ENCODE assay signal across 17 cellular contexts in genomic region chr2:188776634-188777033, GRCh38.
DNase-seq lines count a peak whose midpoint lies in the region; ATAC-seq, FAIRE-seq and TF ChIP-seq lines count a peak whose summit lies in the region.
"Had no signal": no experiment of that assay in that cellular context is flagged by ENCODE, and none has a peak within 500 bp of the region (broad histone marks: within the 10 kb centered on the region; RNA-seq: fewer than 3 reads in every experiment).

No MANE protein-coding gene starts in this region.

- H3K4me1 ChIP-seq in smooth muscle cell (ENCODE audit: low read depth), result peaks cover 12% of the 10 kb centered on the region
- H3K4me1 ChIP-seq: upper lobe of right lung had no signal

- no peak for DNase-seq in H54 (ENCODE audit: insufficient read length, low spot score)
- DNase-seq in fibroblast of pulmonary artery (ENCODE audit: low read depth), result peak; percentile 81
- DNase-seq in smooth muscle cell (lab: John Stamatoyannopoulos, UW; ENCODE audit: unreplicated experiment), result no peak
- DNase-seq in lower leg skin (ENCODE audit: low spot score in 2 of 2), result no peak
- no peak for DNase-seq in activated naive CD4-positive, alpha-beta T cell treated with Interleukin-2 at 50 U/mL for 16 hours
- DNase-seq: activated naive CD4-positive, alpha-beta T cell treated with anti-CD3 and anti-CD28 coated beads for 36 hours; hypothalamus; naive thymus-derived CD4-positive, alpha-beta T cell; NCI-H510A treated with DMSO at 0.1 percent for 48 hours; OCI-M1; upper lobe of right lung; WERI-Rb-1 had no signal

- intact Hi-C loops in lower leg skin (cut with DNase I; ENCODE audit: low total_unique reads), result no loop called here

- peaks cover 8% of the 10 kb centered on the region for H3K79me2 ChIP-seq in smooth muscle cell (ENCODE audit: low read depth)

- H3K4me2 ChIP-seq in smooth muscle cell, result peak overlapping the region; percentile 25

- TF ChIP-seq CTCF in fibroblast of pulmonary artery (IDR thresholded peaks at IDR 0.05; ENCODE audit: low read length, missing control alignments) (no peak), smooth muscle cell (IDR thresholded peaks at IDR 0.05; ENCODE audit: borderline replicate concordance, insufficient read depth, poor library complexity, severe bottlenecking) (no peak), lower leg skin (IDR thresholded peaks at IDR 0.05) (no peak)

- peak overlapping the region; percentile 63 for H3K27ac ChIP-seq in smooth muscle cell (ENCODE audit: low read depth)
- H3K27ac ChIP-seq: upper lobe of right lung, WERI-Rb-1 had no signal

- no peaks in the 10 kb centered on the region for H3F3A ChIP-seq in smooth muscle cell (ENCODE audit: low read depth)

- H3K27me3 ChIP-seq in smooth muscle cell (ENCODE audit: low read depth), result no peaks in the 10 kb centered on the region
- H3K27me3 ChIP-seq: upper lobe of right lung had no signal

- no peak overlapping the region for H3K9ac ChIP-seq in smooth muscle cell (ENCODE audit: low read depth)

- no peaks in the 10 kb centered on the region for H3K9me3 ChIP-seq in smooth muscle cell (replicated peaks; ENCODE audit: low read depth)
- H3K9me3 ChIP-seq: upper lobe of right lung had no signal

- H4K20me1 ChIP-seq in smooth muscle cell (ENCODE audit: low read depth), result no peaks in the 10 kb centered on the region

- 45% methylated on average over 1 of the region's 1 CpG for WGBS in smooth muscle cell (ENCODE audit: low lambda C conversion rate)
- 85 to 90% methylated on average over 1 of the region's 1 CpG for WGBS in lower leg skin, 2 donors

- ATAC-seq in SK-N-SH treated with all-trans-retinoic acid at 6 μM for 48 hours (peak; percentile 82), GM18517 (IDR thresholded peaks at IDR 0.05; ENCODE audit: unreplicated experiment) (no peak), HG02973 (IDR thresholded peaks at IDR 0.05; ENCODE audit: unreplicated experiment) (no peak)
- ATAC-seq: left lobe of liver; naive thymus-derived CD4-positive, alpha-beta T cell; stimulated activated effector memory CD8-positive, alpha-beta T cell treated with anti-CD3 and anti-CD28 coated beads, Interleukin-12 subunit alpha, Interleukin-12 subunit beta, amount 100 ng/mL, for 72 hours; upper lobe of right lung had no signal

- H3K36me3 ChIP-seq in smooth muscle cell (ENCODE audit: low read depth), result no peaks in the 10 kb centered on the region
- H3K36me3 ChIP-seq: upper lobe of right lung, WERI-Rb-1 had no signal

- no peak overlapping the region for H3K4me3 ChIP-seq in fibroblast of pulmonary artery (replicated peaks; ENCODE audit: low read depth, low read length)
- H3K4me3 ChIP-seq in smooth muscle cell, result no peak overlapping the region
- no peak overlapping the region for H3K4me3 ChIP-seq in lower leg skin (ENCODE audit: low read depth, poor library complexity, severe bottlenecking)
- H3K4me3 ChIP-seq: upper lobe of right lung had no signal

- peak; percentile 66 for FAIRE-seq in H54 (lab: Jason Lieb, UNC)

- TF ChIP-seq POLR2A in H54 (IDR thresholded peaks at IDR 0.05; ENCODE audit: low read depth, low read length) (no peak), lower leg skin (IDR thresholded peaks at IDR 0.05) (no peak)

- no peak overlapping the region for H2AFZ ChIP-seq in smooth muscle cell (ENCODE audit: low read depth)

TF ChIP-seq in SK-N-SH treated with all-trans-retinoic acid at 6 μM for 48 hours, 23 proteins besides CTCF, POLR2A, EP300 and RAD21:
- TF ChIP-seq PATZ1 (CRISPR knock-in tag; IDR thresholded peaks at IDR 0.05; ENCODE audit: borderline replicate concordance) (no peak), CREB5 (CRISPR knock-in tag; IDR thresholded peaks at IDR 0.05; ENCODE audit: low read depth) (peak; percentile 58; the same call in 1 of the 2 replicates), ISL1 (CRISPR knock-in tag; IDR thresholded peaks at IDR 0.05) (peak; percentile 79)
TF ChIP-seq in SK-N-SH treated with all-trans-retinoic acid at 6 μM for 48 hours: peak in this region for 2.
